1 cellular context compared by ENCODE assay signal in the genomic region with DNA sequence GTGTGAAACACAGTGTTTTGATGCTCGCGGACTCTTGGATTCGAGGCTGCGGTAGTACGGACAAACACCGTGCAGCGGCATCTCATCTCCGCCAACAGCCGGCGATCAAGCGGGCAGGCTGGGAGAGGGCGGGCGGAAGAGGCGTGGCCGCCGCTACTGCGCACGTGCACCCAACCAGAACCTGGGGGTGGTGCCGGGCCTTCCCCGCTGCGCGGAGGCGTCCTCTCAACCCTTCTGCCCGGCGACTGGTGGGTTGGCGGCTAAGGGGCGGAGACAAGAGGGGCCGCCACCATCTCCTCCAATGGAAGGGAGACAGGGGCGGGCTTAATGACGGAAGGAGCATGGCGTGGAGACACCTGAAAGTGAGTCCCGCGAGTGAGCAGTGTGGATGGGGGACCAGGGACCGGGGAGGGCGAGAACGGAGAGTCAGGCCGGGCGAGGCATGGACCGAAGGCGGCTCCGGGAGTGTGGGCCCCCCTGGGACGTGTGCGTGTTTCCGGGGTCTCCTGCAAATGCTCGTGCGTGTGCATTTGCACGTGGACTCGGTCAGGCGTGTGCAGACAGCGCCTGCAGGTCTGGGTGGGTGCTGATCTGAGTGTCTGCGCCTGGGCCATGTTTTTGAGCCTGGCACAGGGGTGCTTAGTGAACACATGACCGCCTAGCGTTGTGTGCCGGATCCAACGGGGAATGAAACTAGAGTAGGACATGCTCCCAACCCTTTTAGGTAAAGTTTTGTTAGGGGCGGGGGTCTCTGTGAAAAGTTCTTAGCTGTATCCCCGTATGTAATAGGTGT.
TF ChIP-seq lines count a peak whose summit lies in the region.

A gene (plus strand): TSS at position 321 of the 793 bp plus-strand sequence. CDS start 21 bp downstream, at position 342.

TF ChIP-seq in HepG2, 621 proteins besides CTCF, POLR2A, EP300 and RAD21 (continued from another document and continues in another):
- no peak; the same call in 1 of the 2 replicates for TF ChIP-seq KDM6A (CRISPR knock-in tag; IDR thresholded peaks at IDR 0.05; ENCODE audit: low read depth)
- no peak for TF ChIP-seq PAF1 (CRISPR knock-in tag; IDR thresholded peaks at IDR 0.05)
- TF ChIP-seq WIZ (CRISPR knock-in tag; IDR thresholded peaks at IDR 0.05) = 0 out of 2 replicates have a peak, but pooled peaks have one; percentile 66
- TF ChIP-seq, protein P1, sequence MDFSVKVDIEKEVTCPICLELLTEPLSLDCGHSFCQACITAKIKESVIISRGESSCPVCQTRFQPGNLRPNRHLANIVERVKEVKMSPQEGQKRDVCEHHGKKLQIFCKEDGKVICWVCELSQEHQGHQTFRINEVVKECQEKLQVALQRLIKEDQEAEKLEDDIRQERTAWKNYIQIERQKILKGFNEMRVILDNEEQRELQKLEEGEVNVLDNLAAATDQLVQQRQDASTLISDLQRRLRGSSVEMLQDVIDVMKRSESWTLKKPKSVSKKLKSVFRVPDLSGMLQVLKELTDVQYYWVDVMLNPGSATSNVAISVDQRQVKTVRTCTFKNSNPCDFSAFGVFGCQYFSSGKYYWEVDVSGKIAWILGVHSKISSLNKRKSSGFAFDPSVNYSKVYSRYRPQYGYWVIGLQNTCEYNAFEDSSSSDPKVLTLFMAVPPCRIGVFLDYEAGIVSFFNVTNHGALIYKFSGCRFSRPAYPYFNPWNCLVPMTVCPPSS (IDR thresholded peaks at IDR 0.05) = no peak
- TF ChIP-seq, protein P2, sequence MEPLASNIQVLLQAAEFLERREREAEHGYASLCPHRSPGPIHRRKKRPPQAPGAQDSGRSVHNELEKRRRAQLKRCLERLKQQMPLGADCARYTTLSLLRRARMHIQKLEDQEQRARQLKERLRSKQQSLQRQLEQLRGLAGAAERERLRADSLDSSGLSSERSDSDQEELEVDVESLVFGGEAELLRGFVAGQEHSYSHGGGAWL (CRISPR knock-in tag; IDR thresholded peaks at IDR 0.05) = peak; percentile 86; the same call in 1 of the 2 replicates
- TF ChIP-seq ELF1 (CRISPR knock-in tag; IDR thresholded peaks at IDR 0.05) = peak; percentile 77
- TF ChIP-seq ZNF670 (CRISPR knock-in tag; IDR thresholded peaks at IDR 0.05; ENCODE audit: borderline replicate concordance) = peak; percentile 90; the same call in 1 of the 2 replicates
- peak; percentile 35; the same call in 1 of the 2 replicates for TF ChIP-seq MEIS1 (CRISPR knock-in tag; IDR thresholded peaks at IDR 0.05; ENCODE audit: borderline replicate concordance)
- peak; percentile 62 for TF ChIP-seq NCOA2 (CRISPR knock-in tag; IDR thresholded peaks at IDR 0.05)
- TF ChIP-seq RBFOX2 (IDR thresholded peaks at IDR 0.05; ENCODE audit: low read depth, low read length) = peak; percentile 94
- TF ChIP-seq ZNF329 (CRISPR knock-in tag; IDR thresholded peaks at IDR 0.05; ENCODE audit: low read depth) = 0 out of 2 replicates have a peak, but pooled peaks have one; percentile 63
- TF ChIP-seq, protein P3, sequence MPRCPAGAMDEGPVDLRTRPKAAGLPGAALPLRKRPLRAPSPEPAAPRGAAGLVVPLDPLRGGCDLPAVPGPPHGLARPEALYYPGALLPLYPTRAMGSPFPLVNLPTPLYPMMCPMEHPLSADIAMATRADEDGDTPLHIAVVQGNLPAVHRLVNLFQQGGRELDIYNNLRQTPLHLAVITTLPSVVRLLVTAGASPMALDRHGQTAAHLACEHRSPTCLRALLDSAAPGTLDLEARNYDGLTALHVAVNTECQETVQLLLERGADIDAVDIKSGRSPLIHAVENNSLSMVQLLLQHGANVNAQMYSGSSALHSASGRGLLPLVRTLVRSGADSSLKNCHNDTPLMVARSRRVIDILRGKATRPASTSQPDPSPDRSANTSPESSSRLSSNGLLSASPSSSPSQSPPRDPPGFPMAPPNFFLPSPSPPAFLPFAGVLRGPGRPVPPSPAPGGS (CRISPR knock-in tag; IDR thresholded peaks at IDR 0.05) = peak; percentile 49; the same call in 1 of the 2 replicates
- TF ChIP-seq, protein P4, sequence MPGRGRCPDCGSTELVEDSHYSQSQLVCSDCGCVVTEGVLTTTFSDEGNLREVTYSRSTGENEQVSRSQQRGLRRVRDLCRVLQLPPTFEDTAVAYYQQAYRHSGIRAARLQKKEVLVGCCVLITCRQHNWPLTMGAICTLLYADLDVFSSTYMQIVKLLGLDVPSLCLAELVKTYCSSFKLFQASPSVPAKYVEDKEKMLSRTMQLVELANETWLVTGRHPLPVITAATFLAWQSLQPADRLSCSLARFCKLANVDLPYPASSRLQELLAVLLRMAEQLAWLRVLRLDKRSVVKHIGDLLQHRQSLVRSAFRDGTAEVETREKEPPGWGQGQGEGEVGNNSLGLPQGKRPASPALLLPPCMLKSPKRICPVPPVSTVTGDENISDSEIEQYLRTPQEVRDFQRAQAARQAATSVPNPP (CRISPR knock-in tag; IDR thresholded peaks at IDR 0.05) = no peak
- TF ChIP-seq HES4 (CRISPR knock-in tag; IDR thresholded peaks at IDR 0.05; ENCODE audit: borderline replicate concordance) = peak; percentile 81; the same call in 1 of the 2 replicates
- peak; percentile 55; the same call in 1 of the 2 replicates for TF ChIP-seq NFKBIZ (CRISPR knock-in tag; IDR thresholded peaks at IDR 0.05)
- TF ChIP-seq, protein P5, sequence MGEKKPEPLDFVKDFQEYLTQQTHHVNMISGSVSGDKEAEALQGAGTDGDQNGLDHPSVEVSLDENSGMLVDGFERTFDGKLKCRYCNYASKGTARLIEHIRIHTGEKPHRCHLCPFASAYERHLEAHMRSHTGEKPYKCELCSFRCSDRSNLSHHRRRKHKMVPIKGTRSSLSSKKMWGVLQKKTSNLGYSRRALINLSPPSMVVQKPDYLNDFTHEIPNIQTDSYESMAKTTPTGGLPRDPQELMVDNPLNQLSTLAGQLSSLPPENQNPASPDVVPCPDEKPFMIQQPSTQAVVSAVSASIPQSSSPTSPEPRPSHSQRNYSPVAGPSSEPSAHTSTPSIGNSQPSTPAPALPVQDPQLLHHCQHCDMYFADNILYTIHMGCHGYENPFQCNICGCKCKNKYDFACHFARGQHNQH (CRISPR knock-in tag; IDR thresholded peaks at IDR 0.05) = peak; percentile 87
- TF ChIP-seq, protein P6, sequence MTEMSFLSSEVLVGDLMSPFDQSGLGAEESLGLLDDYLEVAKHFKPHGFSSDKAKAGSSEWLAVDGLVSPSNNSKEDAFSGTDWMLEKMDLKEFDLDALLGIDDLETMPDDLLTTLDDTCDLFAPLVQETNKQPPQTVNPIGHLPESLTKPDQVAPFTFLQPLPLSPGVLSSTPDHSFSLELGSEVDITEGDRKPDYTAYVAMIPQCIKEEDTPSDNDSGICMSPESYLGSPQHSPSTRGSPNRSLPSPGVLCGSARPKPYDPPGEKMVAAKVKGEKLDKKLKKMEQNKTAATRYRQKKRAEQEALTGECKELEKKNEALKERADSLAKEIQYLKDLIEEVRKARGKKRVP (CRISPR knock-in tag; IDR thresholded peaks at IDR 0.05) = no peak; a peak in 1 of 4 replicates
- no peak; the same call in 1 of the 2 replicates for TF ChIP-seq SMYD3 (CRISPR knock-in tag; IDR thresholded peaks at IDR 0.05)
- TF ChIP-seq ZNF83 (CRISPR knock-in tag; IDR thresholded peaks at IDR 0.05; ENCODE audit: borderline replicate concordance) = peak; percentile 95
- no peak for TF ChIP-seq ZKSCAN1 (IDR thresholded peaks at IDR 0.05; ENCODE audit: low read length)
- peak; percentile 23 for TF ChIP-seq PHF5A (CRISPR knock-in tag; IDR thresholded peaks at IDR 0.05; ENCODE audit: low read depth, unreplicated experiment)
- TF ChIP-seq ISX (CRISPR knock-in tag; conservative IDR thresholded peaks at IDR 0.05) = no peak
- TF ChIP-seq ZNF292 (CRISPR knock-in tag; IDR thresholded peaks at IDR 0.05; ENCODE audit: borderline replicate concordance, low read depth) = peak; percentile 67; the same call in 1 of the 2 replicates
- peak; percentile 70 for TF ChIP-seq HIVEP1 (CRISPR knock-in tag; IDR thresholded peaks at IDR 0.05)
- peak; percentile 83; the same call in 1 of the 2 replicates for TF ChIP-seq ZFP82 (CRISPR knock-in tag; IDR thresholded peaks at IDR 0.05; ENCODE audit: borderline replicate concordance)
- TF ChIP-seq, protein P7, sequence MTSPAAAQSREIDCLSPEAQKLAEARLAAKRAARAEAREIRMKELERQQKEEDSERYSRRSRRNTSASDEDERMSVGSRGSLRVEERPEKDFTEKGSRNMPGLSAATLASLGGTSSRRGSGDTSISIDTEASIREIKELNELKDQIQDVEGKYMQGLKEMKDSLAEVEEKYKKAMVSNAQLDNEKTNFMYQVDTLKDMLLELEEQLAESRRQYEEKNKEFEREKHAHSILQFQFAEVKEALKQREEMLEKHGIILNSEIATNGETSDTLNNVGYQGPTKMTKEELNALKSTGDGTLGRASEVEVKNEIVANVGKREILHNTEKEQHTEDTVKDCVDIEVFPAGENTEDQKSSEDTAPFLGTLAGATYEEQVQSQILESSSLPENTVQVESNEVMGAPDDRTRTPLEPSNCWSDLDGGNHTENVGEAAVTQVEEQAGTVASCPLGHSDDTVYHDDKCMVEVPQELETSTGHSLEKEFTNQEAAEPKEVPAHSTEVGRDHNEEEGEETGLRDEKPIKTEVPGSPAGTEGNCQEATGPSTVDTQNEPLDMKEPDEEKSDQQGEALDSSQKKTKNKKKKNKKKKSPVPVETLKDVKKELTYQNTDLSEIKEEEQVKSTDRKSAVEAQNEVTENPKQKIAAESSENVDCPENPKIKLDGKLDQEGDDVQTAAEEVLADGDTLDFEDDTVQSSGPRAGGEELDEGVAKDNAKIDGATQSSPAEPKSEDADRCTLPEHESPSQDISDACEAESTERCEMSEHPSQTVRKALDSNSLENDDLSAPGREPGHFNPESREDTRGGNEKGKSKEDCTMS (CRISPR knock-in tag; conservative IDR thresholded peaks at IDR 0.05) = no peak
- no peak for TF ChIP-seq ZNF30 (CRISPR knock-in tag; IDR thresholded peaks at IDR 0.05)
- TF ChIP-seq ZNF552 (CRISPR knock-in tag; IDR thresholded peaks at IDR 0.05; ENCODE audit: borderline replicate concordance) = no peak
- peak; percentile 70; the same call in 1 of the 2 replicates for TF ChIP-seq ZNF678 (CRISPR knock-in tag; IDR thresholded peaks at IDR 0.05)
- TF ChIP-seq, protein P8, sequence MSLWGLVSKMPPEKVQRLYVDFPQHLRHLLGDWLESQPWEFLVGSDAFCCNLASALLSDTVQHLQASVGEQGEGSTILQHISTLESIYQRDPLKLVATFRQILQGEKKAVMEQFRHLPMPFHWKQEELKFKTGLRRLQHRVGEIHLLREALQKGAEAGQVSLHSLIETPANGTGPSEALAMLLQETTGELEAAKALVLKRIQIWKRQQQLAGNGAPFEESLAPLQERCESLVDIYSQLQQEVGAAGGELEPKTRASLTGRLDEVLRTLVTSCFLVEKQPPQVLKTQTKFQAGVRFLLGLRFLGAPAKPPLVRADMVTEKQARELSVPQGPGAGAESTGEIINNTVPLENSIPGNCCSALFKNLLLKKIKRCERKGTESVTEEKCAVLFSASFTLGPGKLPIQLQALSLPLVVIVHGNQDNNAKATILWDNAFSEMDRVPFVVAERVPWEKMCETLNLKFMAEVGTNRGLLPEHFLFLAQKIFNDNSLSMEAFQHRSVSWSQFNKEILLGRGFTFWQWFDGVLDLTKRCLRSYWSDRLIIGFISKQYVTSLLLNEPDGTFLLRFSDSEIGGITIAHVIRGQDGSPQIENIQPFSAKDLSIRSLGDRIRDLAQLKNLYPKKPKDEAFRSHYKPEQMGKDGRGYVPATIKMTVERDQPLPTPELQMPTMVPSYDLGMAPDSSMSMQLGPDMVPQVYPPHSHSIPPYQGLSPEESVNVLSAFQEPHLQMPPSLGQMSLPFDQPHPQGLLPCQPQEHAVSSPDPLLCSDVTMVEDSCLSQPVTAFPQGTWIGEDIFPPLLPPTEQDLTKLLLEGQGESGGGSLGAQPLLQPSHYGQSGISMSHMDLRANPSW (CRISPR knock-in tag; IDR thresholded peaks at IDR 0.05; ENCODE audit: borderline replicate concordance) = peak; percentile 95
- TF ChIP-seq ZNF7 (CRISPR knock-in tag; IDR thresholded peaks at IDR 0.05) = no peak
- TF ChIP-seq PITX1 (CRISPR knock-in tag; IDR thresholded peaks at IDR 0.05) = peak; percentile 82; the same call in 1 of the 2 replicates
- 0 out of 2 replicates have a peak, but pooled peaks have one; percentile 86 for TF ChIP-seq DNMT1 (CRISPR knock-in tag; IDR thresholded peaks at IDR 0.05)
- peak; percentile 77 for TF ChIP-seq AHR (CRISPR knock-in tag; IDR thresholded peaks at IDR 0.05)
- TF ChIP-seq HOXD1 (CRISPR knock-in tag; IDR thresholded peaks at IDR 0.05) = no peak
- no peak for TF ChIP-seq HNF4G (IDR thresholded peaks at IDR 0.05; ENCODE audit: borderline replicate concordance, low read depth, low read length)
- TF ChIP-seq HNF4G (CRISPR knock-in tag; IDR thresholded peaks at IDR 0.05; ENCODE audit: borderline replicate concordance, low read depth) = no peak
- peak; percentile 95 for TF ChIP-seq HDAC1 (CRISPR knock-in tag; IDR thresholded peaks at IDR 0.05)
- peak; percentile 91 for TF ChIP-seq KLF13 (CRISPR knock-in tag; IDR thresholded peaks at IDR 0.05)
- peak; percentile 78 for TF ChIP-seq YY1 (IDR thresholded peaks at IDR 0.05; ENCODE audit: insufficient read depth, insufficient replicate concordance, low read depth, low read length)
- no peak for TF ChIP-seq ZNF569 (CRISPR knock-in tag; IDR thresholded peaks at IDR 0.05; ENCODE audit: borderline replicate concordance)
- no peak for TF ChIP-seq FOSL1 (CRISPR knock-in tag; IDR thresholded peaks at IDR 0.05; ENCODE audit: borderline replicate concordance)
- peak; percentile 71 for TF ChIP-seq YEATS4 (CRISPR knock-in tag; IDR thresholded peaks at IDR 0.05; ENCODE audit: borderline replicate concordance)
- TF ChIP-seq ZNF20 (CRISPR knock-in tag; IDR thresholded peaks at IDR 0.05) = no peak
- TF ChIP-seq TCF7L2 (IDR thresholded peaks at IDR 0.05; ENCODE audit: low read depth, low read length) = no peak
- no peak for TF ChIP-seq ZNF10 (CRISPR knock-in tag; IDR thresholded peaks at IDR 0.05; ENCODE audit: borderline replicate concordance, low read depth)
- TF ChIP-seq, protein P9, sequence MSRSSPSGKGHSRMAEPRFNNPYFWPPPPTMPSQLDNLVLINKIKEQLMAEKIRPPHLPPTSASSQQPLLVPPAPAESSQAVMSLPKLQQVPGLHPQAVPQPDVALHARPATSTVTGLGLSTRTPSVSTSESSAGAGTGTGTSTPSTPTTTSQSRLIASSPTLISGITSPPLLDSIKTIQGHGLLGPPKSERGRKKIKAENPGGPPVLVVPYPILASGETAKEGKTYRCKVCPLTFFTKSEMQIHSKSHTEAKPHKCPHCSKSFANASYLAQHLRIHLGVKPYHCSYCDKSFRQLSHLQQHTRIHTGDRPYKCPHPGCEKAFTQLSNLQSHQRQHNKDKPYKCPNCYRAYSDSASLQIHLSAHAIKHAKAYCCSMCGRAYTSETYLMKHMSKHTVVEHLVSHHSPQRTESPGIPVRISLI (CRISPR knock-in tag; IDR thresholded peaks at IDR 0.05; ENCODE audit: borderline replicate concordance) = peak; percentile 59; the same call in 1 of the 2 replicates
